In the genomic region with DNA sequence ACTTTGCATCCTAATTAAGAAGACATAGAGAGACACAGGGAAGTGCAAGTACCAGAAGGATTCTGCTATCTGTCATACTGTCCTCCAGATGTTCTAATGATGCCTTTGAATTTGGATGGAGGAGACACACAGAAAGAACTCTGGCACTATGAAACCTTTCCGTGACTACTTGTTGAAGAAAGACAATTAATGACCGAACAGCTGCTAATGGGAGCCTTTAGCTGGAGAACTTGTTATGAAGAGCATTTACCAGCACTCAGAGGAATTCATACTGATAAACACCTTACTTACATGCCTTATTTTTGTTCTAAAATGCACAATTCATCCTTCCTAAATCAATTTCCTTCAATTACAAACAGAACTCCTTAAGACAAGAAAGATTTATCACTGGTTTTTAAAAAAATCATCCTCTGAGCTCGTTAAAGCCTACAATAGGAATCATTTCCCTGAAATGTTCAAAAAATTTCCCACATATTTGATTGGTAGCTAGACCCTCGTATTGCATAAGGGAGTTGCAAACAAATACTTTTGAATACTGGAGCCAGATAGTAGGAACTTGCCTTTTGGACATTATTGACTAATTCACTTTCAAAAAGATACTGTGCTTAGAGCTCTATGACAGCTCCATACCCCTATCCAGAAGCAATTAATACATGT, we compare ENCODE assay signal across 21 cellular contexts.
"Had no signal": no experiment of that assay in that cellular context is flagged by ENCODE, and none has a peak within 500 bp of the region (broad histone marks: within the 10 kb centered on the region; RNA-seq: fewer than 3 reads in every experiment).

No MANE protein-coding gene starts in this region.

- H3K27me3 ChIP-seq: MG63, SJSA1 had no signal

- ATAC-seq: HepG2 had no signal

- H3K4me2 ChIP-seq: SK-N-SH had no signal

- H3K27ac ChIP-seq: SJSA1 had no signal

- H3K4me3 ChIP-seq: MG63, SJSA1 had no signal

- H3K4me1 ChIP-seq: SJSA1 had no signal

- H3K9me3 ChIP-seq: MG63, SJSA1, SK-N-SH had no signal

- H3K36me3 ChIP-seq: MG63, SJSA1 had no signal

- H3K9ac ChIP-seq: SK-N-SH had no signal

- DNase-seq: IMR-90, Karpas-422, KG1, MG63, NCI-H1092, NCI-H1105 treated with DMSO at 0.1 percent for 48 hours, NCI-H1417 treated with DMSO at 0.1 percent for 48 hours, NCI-H146, NCI-H1694 treated with DMSO at 0.1 percent for 48 hours, NCI-H1930, NCI-H2081, NCI-H2107, NCI-H2227 treated with DMSO at 0.1 percent for 48 hours, NCI-H526, Right ventricle myocardium superior, RPMI8226, SIG-M5, SK-N-SH, SW 1271 had no signal
